ENCODE assay signal across 1 cellular context in genomic region chr2:214471990-214472389, GRCh38.
TF ChIP-seq lines count a peak whose summit lies in the region.

No MANE protein-coding gene starts in this region.

TF ChIP-seq in IMR-90, 13 proteins besides CTCF, POLR2A, EP300 and RAD21 (continued from another document):
- TF ChIP-seq ELK1 (IDR thresholded peaks at IDR 0.05; ENCODE audit: borderline replicate concordance, low read depth, low read length): no peak
- no peak for TF ChIP-seq MAZ (IDR thresholded peaks at IDR 0.05; ENCODE audit: borderline replicate concordance, low read depth, low read length)
- no peak for TF ChIP-seq RFX5 (IDR thresholded peaks at IDR 0.05; ENCODE audit: low read depth, low read length)
- TF ChIP-seq BHLHE40 (IDR thresholded peaks at IDR 0.05; ENCODE audit: low read depth, low read length): no peak
- TF ChIP-seq NFE2L2 (IDR thresholded peaks at IDR 0.05; ENCODE audit: low read depth, low read length): no peak
- no peak for TF ChIP-seq MAFK (IDR thresholded peaks at IDR 0.05; ENCODE audit: low read depth, low read length)
- TF ChIP-seq RCOR1 (IDR thresholded peaks at IDR 0.05; ENCODE audit: insufficient replicate concordance, low read length): no peak
TF ChIP-seq in IMR-90: peak in this region for 0.
